ENCODE assay signal across 8 cellular contexts in the genomic region with DNA sequence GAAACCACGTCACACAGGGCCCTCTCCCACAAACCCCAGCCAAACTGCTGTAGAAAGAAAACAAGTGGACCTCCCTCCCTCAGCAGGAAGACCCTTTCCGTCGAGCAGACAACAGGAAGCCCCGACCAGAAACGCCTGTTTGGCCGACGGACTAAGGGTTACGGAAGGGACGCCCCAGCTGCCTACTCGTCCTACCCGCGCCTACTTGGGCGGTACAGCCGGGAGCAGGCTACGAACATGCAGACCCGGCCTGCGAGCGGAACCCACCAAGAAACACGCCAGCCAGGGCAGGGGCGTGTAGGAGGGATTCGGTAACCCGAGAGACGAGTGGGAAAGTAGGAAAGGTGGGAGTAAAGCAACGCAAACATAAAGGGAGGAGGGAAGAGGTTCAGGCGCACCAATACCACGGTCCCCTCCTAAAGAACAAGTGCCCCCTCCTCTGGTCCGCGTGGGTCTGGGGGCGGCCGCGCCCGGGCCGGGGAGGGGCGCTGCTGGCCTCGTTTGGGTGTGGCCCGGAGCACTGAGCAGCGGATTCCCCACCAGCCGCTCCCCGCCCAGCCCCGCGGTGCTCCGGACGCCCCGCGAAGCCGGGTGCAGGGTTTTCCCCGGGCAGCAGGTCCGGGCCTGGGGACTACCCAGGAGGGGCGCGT. TPM values are rescaled to one million over a fixed set of nuclear protein-coding genes. Genes with fewer than 3 reads are reported as not detected.
DNase-seq lines count a peak whose midpoint lies in the region; ATAC-seq and TF ChIP-seq lines count a peak whose summit lies in the region.

No MANE protein-coding gene starts in this region.

- H3K9me2 ChIP-seq in OCI-LY7 (ENCODE audit: insufficient read depth, low read length): no peaks in the 10 kb centered on the region

- intact Hi-C loops in OCI-LY7 (cut with micrococcal nuclease; ENCODE audit: unreplicated experiment) (no loop called here), right cardiac atrium (cut with DNase I) (no loop called here)

- DNase-seq in GM12864 (ENCODE audit: low read depth) (no peak), OCI-LY7 (ENCODE audit: low spot score) (peak; percentile 16), right cardiac atrium (peak; percentile 51 to 81 (median 78)), LoVo (ENCODE audit: low spot score) (no peak), NCI-H187 treated with DMSO at 0.1 percent for 48 hours (lab: John Stamatoyannopoulos, UW) (no peak), NCI-H146 (lab: John Stamatoyannopoulos, UW) (no peak)
- DNase-seq in activated naive CD4-positive, alpha-beta T cell treated with anti-CD3 and anti-CD28 coated beads, Interleukin-2, amount 50 U/mL, for 72 hours (ENCODE audit: low spot score in 2 of 2): peak in 1 of 2 donors; percentile 43

- H3K27ac Mint-ChIP-seq in activated naive CD4-positive, alpha-beta T cell treated with anti-CD3 and anti-CD28 coated beads, Interleukin-2, amount 50 U/mL, for 72 hours: peak overlapping the region; percentile 86 to 99

- no peaks in the 10 kb centered on the region for H3K36me3 ChIP-seq in OCI-LY7 (ENCODE audit: insufficient read depth, low read length)

- POLR2A ChIA-PET in OCI-LY7 (lab: Charles Lee): no interaction called here

- H3K4me1 ChIP-seq in OCI-LY7 (ENCODE audit: insufficient read depth, low read length, poor library complexity, severe bottlenecking) (no peaks in the 10 kb centered on the region), right cardiac atrium (ENCODE audit: control insufficient read depth, insufficient read depth, low read length) (peaks cover 13% of the 10 kb centered on the region)

- no peaks in the 10 kb centered on the region for H3K9me3 Mint-ChIP-seq in activated naive CD4-positive, alpha-beta T cell treated with anti-CD3 and anti-CD28 coated beads, Interleukin-2, amount 50 U/mL, for 72 hours

- H3K4me3 ChIP-seq in GM12864 (ENCODE audit: low read depth, low read length) (peak overlapping the region; percentile 33), OCI-LY7 (ENCODE audit: low read depth, low read length, poor library complexity, severe bottlenecking) (peak overlapping the region; percentile 37), right cardiac atrium (ENCODE audit: low read length) (peak overlapping the region; percentile 86), skin epidermis (peak overlapping the region; percentile 52 to 90 (median 79))

- H3K27me3 ChIP-seq in right cardiac atrium (ENCODE audit: control insufficient read depth, insufficient read depth): no peaks in the 10 kb centered on the region

- BruUV-seq in OCI-LY7 (replicated peaks; lab: Mats Ljungman, UMichigan): no TSS peak

- no peaks in the 10 kb centered on the region for H3K79me2 ChIP-seq in OCI-LY7 (ENCODE audit: insufficient read depth, low read depth, low read length)

- H4K20me1 ChIP-seq in OCI-LY7 (ENCODE audit: insufficient read depth, low read length): no peaks in the 10 kb centered on the region

- H2AFZ ChIP-seq in OCI-LY7 (ENCODE audit: low read length): peak overlapping the region; percentile 35; the same call in 1 of the 2 replicates

- H3K27ac ChIP-seq in OCI-LY7 (ENCODE audit: low read depth, low read length, poor library complexity, severe bottlenecking) (no peak overlapping the region), right cardiac atrium (ENCODE audit: low read length) (peak overlapping the region; percentile 91), skin epidermis (peak overlapping the region; percentile 77 to 100 (median 99))

- CTCF ChIA-PET in OCI-LY7 (lab: Charles Lee; ENCODE audit: unreplicated experiment): no interaction called here

- H3K4me2 ChIP-seq in OCI-LY7 (ENCODE audit: low read length): peak overlapping the region; percentile 58; the same call in 1 of the 2 replicates

- ATAC-seq in activated naive CD4-positive, alpha-beta T cell treated with anti-CD3 and anti-CD28 coated beads, Interleukin-2, amount 50 U/mL, for 72 hours: peak; percentile 11 to 32
- peak; percentile 23 to 29 for ATAC-seq in right cardiac atrium

- 1% methylated on average over 50 of the region's 50 CpGs for WGBS in right cardiac atrium

- H3K9me3 ChIP-seq in OCI-LY7 (ENCODE audit: low read length) (no peaks in the 10 kb centered on the region), right cardiac atrium (ENCODE audit: control insufficient read depth, low read length) (no peaks in the 10 kb centered on the region)

- peaks cover 0 to 17% of the 10 kb centered on the region in 2 donors for H3K36me3 Mint-ChIP-seq in activated naive CD4-positive, alpha-beta T cell treated with anti-CD3 and anti-CD28 coated beads, Interleukin-2, amount 50 U/mL, for 72 hours

- TF ChIP-seq CTCF in GM12864 (IDR thresholded peaks at IDR 0.05; ENCODE audit: low read depth, low read length, missing control alignments) (no peak), OCI-LY7 (conservative IDR thresholded peaks at IDR 0.05; ENCODE audit: low read length) (no peak)

RNA-seq across cellular contexts. Expression of a gene that starts 0.5 kb away (rescaled TPM):
- not detected in 2 replicates for total RNA-seq in OCI-LY7 (2014; rRNA removed; shearing (Covaris generic))
- total RNA-seq in OCI-LY7 (2022) (2.6 and 4.1 TPM in 2 replicates), right cardiac atrium (100 to 1,000 TPM; 108 to 245 (median 200) TPM)
- 100 to 1,000 TPM in 1 of 2 donors, 10 to 100 TPM in 1; 49.2 to 290 TPM for total RNA-seq in activated naive CD4-positive, alpha-beta T cell treated with anti-CD3 and anti-CD28 coated beads, Interleukin-2, amount 50 U/mL, for 72 hours
- 223 TPM for polyA plus RNA-seq in right cardiac atrium

RNA-seq across cellular contexts. Expression of a gene that starts 43.6 kb away (rescaled TPM):
- not detected in 2 replicates for total RNA-seq in OCI-LY7 (2014; rRNA removed; shearing (Covaris generic))
- total RNA-seq in OCI-LY7 (2022) (24.3 and 27.1 TPM in 2 replicates), right cardiac atrium (100 to 1,000 TPM in 3 of 4 donors, 10 to 100 TPM in 1; 56.3 to 144 (median 113) TPM)
- total RNA-seq in activated naive CD4-positive, alpha-beta T cell treated with anti-CD3 and anti-CD28 coated beads, Interleukin-2, amount 50 U/mL, for 72 hours: 100 to 1,000 TPM; 197 to 272 TPM
- 227 TPM for polyA plus RNA-seq in right cardiac atrium

Comparison
In these comparisons a context has a peak if more than half of its experiments do, and no peak if none do; other contexts are left out.
1. DNase-seq: peak in OCI-LY7 (single experiment) and right cardiac atrium (3 of 3); none in GM12864 (single experiment), LoVo (single experiment), NCI-H187 treated with DMSO at 0.1 percent for 48 hours (single experiment) and NCI-H146 (single experiment).
2. H3K4me3 ChIP-seq: peak in every context shown above with its lines; median percentile 86 in right cardiac atrium; 79 in skin epidermis; 37 in OCI-LY7; 33 in GM12864.
3. RNA of a gene that starts 0.5 kb away (total RNA-seq): 49.2 to 290 TPM in activated naive CD4-positive, alpha-beta T cell treated with anti-CD3 and anti-CD28 coated beads, Interleukin-2, amount 50 U/mL, for 72 hours and 108 to 245 TPM in right cardiac atrium; 2.6 to 4.1 TPM in OCI-LY7; every median in the first group is over 4 times any median in the second.